ENCODE assay signal across 27 cellular contexts in genomic region chr13:102645701-102646100, GRCh38. TPM values are rescaled to one million over a fixed set of nuclear protein-coding genes. Genes with fewer than 3 reads are reported as not detected.
DNase-seq lines count a peak whose midpoint lies in the region; ATAC-seq and TF ChIP-seq lines count a peak whose summit lies in the region.
"Had no signal": no experiment of that assay in that cellular context is flagged by ENCODE, and none has a peak within 500 bp of the region (broad histone marks: within the 10 kb centered on the region; RNA-seq: fewer than 3 reads in every experiment).

No MANE protein-coding gene starts in this region.

- H3K27me3 ChIP-seq in WERI-Rb-1 (ENCODE audit: insufficient read depth, low read depth, severe bottlenecking) (no peaks in the 10 kb centered on the region), tibial nerve (no peaks in the 10 kb centered on the region)
- H3K27me3 ChIP-seq: BLaER1, SJCRH30 had no signal

- peaks cover 95% of the 10 kb centered on the region for H3K36me3 ChIP-seq in WERI-Rb-1
- peaks cover 0 to 92% (median 6%) of the 10 kb centered on the region in 3 donors for H3K36me3 ChIP-seq in tibial nerve

- H3K27ac ChIP-seq in WERI-Rb-1 (peak overlapping the region; percentile 60), tibial nerve (no peak overlapping the region)
- H3K27ac ChIP-seq: BLaER1, PC-9, SJCRH30 had no signal

- DNase-seq in activated naive CD4-positive, alpha-beta T cell treated with anti-CD3 and anti-CD28 coated beads, Interleukin-2, amount 50 U/mL, for 72 hours (ENCODE audit: low spot score in 2 of 2) = no peak
- DNase-seq in WERI-Rb-1 = peak; percentile 57
- DNase-seq in nephron progenitor cell = no peak
- DNase-seq in tibial nerve (ENCODE audit: low spot score in 2 of 2) = no peak
- DNase-seq: CD4-positive, CD25-positive, alpha-beta regulatory T cell; GDM1; H7; NCI-H1048; NCI-H1417; NCI-H187; NCI-H2081 treated with DMSO at 0.1 percent for 48 hours; NCI-H446; NCI-H524 treated with DMSO at 0.1 percent for 48 hours; NCI-H82; NK-92 treated with Interleukin-12 subunit alpha and Interleukin-12 subunit beta, amount 100 ng/mL, for 24 hours; PC-9; SJCRH30 had no signal

- no peaks in the 10 kb centered on the region for H3K27me3 Mint-ChIP-seq in activated naive CD4-positive, alpha-beta T cell treated with anti-CD3 and anti-CD28 coated beads, Interleukin-2, amount 50 U/mL, for 24 hours
- no peaks in the 10 kb centered on the region for H3K27me3 Mint-ChIP-seq in nephron progenitor cell (ENCODE audit: low read depth, poor library complexity)
- H3K27me3 Mint-ChIP-seq: CD4-positive, CD25-positive, alpha-beta regulatory T cell had no signal

- peak overlapping the region; percentile 30 for H3K27ac Mint-ChIP-seq in activated naive CD4-positive, alpha-beta T cell treated with anti-CD3 and anti-CD28 coated beads, Interleukin-2, amount 50 U/mL, for 24 hours
- no peak overlapping the region for H3K27ac Mint-ChIP-seq in activated naive CD4-positive, alpha-beta T cell treated with anti-CD3 and anti-CD28 coated beads, Interleukin-2, amount 50 U/mL, for 72 hours
- peak overlapping the region; percentile 68 for H3K27ac Mint-ChIP-seq in nephron progenitor cell

- no peak overlapping the region for H3K4me3 ChIP-seq in WERI-Rb-1 (ENCODE audit: low read depth, low read length)
- H3K4me3 ChIP-seq in tibial nerve = no peak overlapping the region
- H3K4me3 ChIP-seq: BLaER1, GM12878, PC-9, SJCRH30 had no signal

- no peak for TF ChIP-seq POLR2A in tibial nerve (IDR thresholded peaks at IDR 0.05)

- TF ChIP-seq EP300 in tibial nerve (IDR thresholded peaks at IDR 0.05) = no peak

- peaks cover 11% of the 10 kb centered on the region for H3K4me1 Mint-ChIP-seq in activated naive CD4-positive, alpha-beta T cell treated with anti-CD3 and anti-CD28 coated beads, Interleukin-2, amount 50 U/mL, for 24 hours
- H3K4me1 Mint-ChIP-seq in nephron progenitor cell = peaks cover 6% of the 10 kb centered on the region

- H3K9me3 ChIP-seq in WERI-Rb-1 (ENCODE audit: severe bottlenecking) = no peaks in the 10 kb centered on the region
- H3K9me3 ChIP-seq in tibial nerve = no peaks in the 10 kb centered on the region
- H3K9me3 ChIP-seq: BLaER1, SJCRH30 had no signal

- ATAC-seq in activated naive CD4-positive, alpha-beta T cell treated with anti-CD3 and anti-CD28 coated beads, Interleukin-2, amount 50 U/mL, for 72 hours = no peak
- ATAC-seq in GM18870 (IDR thresholded peaks at IDR 0.05; ENCODE audit: unreplicated experiment) = no peak
- ATAC-seq in GM19395 (IDR thresholded peaks at IDR 0.05; ENCODE audit: unreplicated experiment) = no peak
- ATAC-seq: GM12878, Right ventricle myocardium inferior, SK-N-SH treated with all-trans-retinoic acid at 6 μM for 48 hours had no signal

- no peaks in the 10 kb centered on the region for H3K9me3 Mint-ChIP-seq in activated naive CD4-positive, alpha-beta T cell treated with anti-CD3 and anti-CD28 coated beads, Interleukin-2, amount 50 U/mL, for 24 hours
- H3K9me3 Mint-ChIP-seq in activated naive CD4-positive, alpha-beta T cell treated with anti-CD3 and anti-CD28 coated beads, Interleukin-2, amount 50 U/mL, for 72 hours = no peaks in the 10 kb centered on the region
- no peaks in the 10 kb centered on the region for H3K9me3 Mint-ChIP-seq in nephron progenitor cell
- H3K9me3 Mint-ChIP-seq: CD4-positive, CD25-positive, alpha-beta regulatory T cell had no signal

- H3K4me3 Mint-ChIP-seq in activated naive CD4-positive, alpha-beta T cell treated with anti-CD3 and anti-CD28 coated beads, Interleukin-2, amount 50 U/mL, for 24 hours = no peak overlapping the region
- no peak overlapping the region for H3K4me3 Mint-ChIP-seq in nephron progenitor cell
- H3K4me3 Mint-ChIP-seq: CD4-positive, CD25-positive, alpha-beta regulatory T cell had no signal

- peaks cover 13% of the 10 kb centered on the region for H3K36me3 Mint-ChIP-seq in activated naive CD4-positive, alpha-beta T cell treated with anti-CD3 and anti-CD28 coated beads, Interleukin-2, amount 50 U/mL, for 24 hours
- peaks cover 5 to 8% of the 10 kb centered on the region in 2 donors for H3K36me3 Mint-ChIP-seq in activated naive CD4-positive, alpha-beta T cell treated with anti-CD3 and anti-CD28 coated beads, Interleukin-2, amount 50 U/mL, for 72 hours
- H3K36me3 Mint-ChIP-seq in nephron progenitor cell (ENCODE audit: low read depth) = peaks cover 62% of the 10 kb centered on the region

- H3K4me1 ChIP-seq in tibial nerve = no peaks in the 10 kb centered on the region
- H3K4me1 ChIP-seq: BLaER1 had no signal

- no peak for TF ChIP-seq CTCF in WERI-Rb-1 (IDR thresholded peaks at IDR 0.05; ENCODE audit: low read depth, low read length)
- no peak for TF ChIP-seq CTCF in nephron progenitor cell (IDR thresholded peaks at IDR 0.05)
- no peak for TF ChIP-seq CTCF in tibial nerve (IDR thresholded peaks at IDR 0.05)

- WGBS in tibial nerve, 2 donors = 60 to 86% methylated on average over 1 of the region's 1 CpG

RNA-seq across cellular contexts. Expression of gene TPP2, which starts 48.9 kb away (rescaled TPM):
- 10 to 100 TPM; 62.4 to 62.7 TPM for total RNA-seq in activated naive CD4-positive, alpha-beta T cell treated with anti-CD3 and anti-CD28 coated beads, Interleukin-2, amount 50 U/mL, for 72 hours
- 10 to 100 TPM; 37.8 to 47.5 (median 43.9) TPM for total RNA-seq in tibial nerve

RNA-seq across cellular contexts. Expression of gene METTL21C, which starts 49.1 kb away (rescaled TPM):
- not detected for total RNA-seq in activated naive CD4-positive, alpha-beta T cell treated with anti-CD3 and anti-CD28 coated beads, Interleukin-2, amount 50 U/mL, for 72 hours
- not detected for total RNA-seq in tibial nerve
- total RNA-seq: A172; CD4-positive, CD25-positive, alpha-beta regulatory T cell; H7; HT-29; PC-9; Right ventricle myocardium inferior; RPMI7951; SJCRH30 had no signal

Comparison
In these comparisons a context has a peak if more than half of its experiments do, and no peak if none do; other contexts are left out.
1. H3K27ac Mint-ChIP-seq: peak in activated naive CD4-positive, alpha-beta T cell treated with anti-CD3 and anti-CD28 coated beads, Interleukin-2, amount 50 U/mL, for 24 hours (single experiment) and nephron progenitor cell (single experiment); none in activated naive CD4-positive, alpha-beta T cell treated with anti-CD3 and anti-CD28 coated beads, Interleukin-2, amount 50 U/mL, for 72 hours (0 of 2).